18 cellular contexts compared by ENCODE assay signal in genomic region chr3:171949559-171949958, GRCh38.
DNase-seq lines count a peak whose midpoint lies in the region; ATAC-seq and TF ChIP-seq lines count a peak whose summit lies in the region.
"Had no signal": no experiment of that assay in that cellular context is flagged by ENCODE, and none has a peak within 500 bp of the region (broad histone marks: within the 10 kb centered on the region; RNA-seq: fewer than 3 reads in every experiment).

No MANE protein-coding gene starts in this region.

- no peak overlapping the region for H3K4me3 Mint-ChIP-seq in neural progenitor cell
- H3K4me3 Mint-ChIP-seq in stimulated activated effector memory CD8-positive, alpha-beta T cell treated with anti-CD3 and anti-CD28 coated beads, Interleukin-12 subunit alpha, Interleukin-12 subunit beta, amount 100 ng/mL, for 72 hours = no peak overlapping the region
- H3K4me3 Mint-ChIP-seq: CD14-positive monocyte; CD4-positive, alpha-beta memory T cell; HFFc6 had no signal

- peaks cover 8% of the 10 kb centered on the region for H3K36me3 Mint-ChIP-seq in neural progenitor cell
- H3K36me3 Mint-ChIP-seq in stimulated activated effector memory CD8-positive, alpha-beta T cell treated with anti-CD3 and anti-CD28 coated beads, Interleukin-12 subunit alpha, Interleukin-12 subunit beta, amount 100 ng/mL, for 72 hours = no peaks in the 10 kb centered on the region
- H3K36me3 Mint-ChIP-seq: CD14-positive monocyte; CD4-positive, alpha-beta memory T cell had no signal

- H3K9ac ChIP-seq in mesenchymal stem cell (ENCODE audit: low read length) (no peak overlapping the region), neural progenitor cell (no peak overlapping the region)
- H3K9ac ChIP-seq: BLaER1, GM23248 had no signal

- TF ChIP-seq CTCF in neural progenitor cell (IDR thresholded peaks at IDR 0.05) = no peak
- TF ChIP-seq CTCF in heart left ventricle (IDR thresholded peaks at IDR 0.05) = no peak

- H3K79me1 ChIP-seq in mesenchymal stem cell (replicated peaks; ENCODE audit: low read length, poor library complexity, severe bottlenecking) = no peaks in the 10 kb centered on the region

- no peak overlapping the region for H3K14ac ChIP-seq in mesenchymal stem cell (ENCODE audit: low read length in 2 of 2)

- H2AFZ ChIP-seq in mesenchymal stem cell (ENCODE audit: low read depth, low read length) = no peak overlapping the region
- no peak overlapping the region for H2AFZ ChIP-seq in neural progenitor cell (replicated peaks)
- H2AFZ ChIP-seq: GM23248 had no signal

- H3K27me3 ChIP-seq in mesenchymal stem cell (ENCODE audit: control insufficient read depth in 1 of 2, insufficient read depth in 1 of 2, low read length in 2 of 2) = no peaks in the 10 kb centered on the region
- no peaks in the 10 kb centered on the region for H3K27me3 ChIP-seq in neural progenitor cell
- no peaks in the 10 kb centered on the region for H3K27me3 ChIP-seq in heart left ventricle
- H3K27me3 ChIP-seq: BLaER1 had no signal

- no peaks in the 10 kb centered on the region for H3K27me3 Mint-ChIP-seq in neural progenitor cell (ENCODE audit: insufficient read depth, low read depth)

- H3K4ac ChIP-seq in mesenchymal stem cell (ENCODE audit: low read depth in 1 of 2, low read length in 2 of 2) = no peak overlapping the region

- intact Hi-C loops in heart left ventricle (cut with DNase I) = no loop called here

- no peak overlapping the region for H2AK5ac ChIP-seq in mesenchymal stem cell (ENCODE audit: low read length, severe bottlenecking)

- H2BK5ac ChIP-seq in mesenchymal stem cell (ENCODE audit: low read depth, low read length, poor library complexity, severe bottlenecking) = no peak overlapping the region

- H3K4me1 ChIP-seq in mesenchymal stem cell (ENCODE audit: control insufficient read depth, insufficient read depth, low read depth, low read length) (peaks cover 4% of the 10 kb centered on the region), neural progenitor cell (peaks cover 31% of the 10 kb centered on the region), heart left ventricle (peaks cover 0 to 4% (median 0%) of the 10 kb centered on the region in 12 donors)
- H3K4me1 ChIP-seq: BLaER1 had no signal

- no peaks in the 10 kb centered on the region for H3K36me3 ChIP-seq in mesenchymal stem cell (ENCODE audit: control insufficient read depth in 1 of 2, insufficient read depth in 2 of 2, low read depth in 1 of 2, low read length in 2 of 2)
- no peaks in the 10 kb centered on the region for H3K36me3 ChIP-seq in neural progenitor cell
- H3K36me3 ChIP-seq in heart left ventricle = no peaks in the 10 kb centered on the region
- H3K36me3 ChIP-seq: BLaER1 had no signal

- no peak overlapping the region for H3K4me3 ChIP-seq in mesenchymal stem cell (ENCODE audit: insufficient read depth in 1 of 2, low read depth in 1 of 2, low read length in 2 of 2)
- no peak overlapping the region for H3K4me3 ChIP-seq in neural progenitor cell
- H3K4me3 ChIP-seq in heart left ventricle = no peak overlapping the region
- H3K4me3 ChIP-seq: BLaER1, GM12878, GM23248 had no signal

- H2BK120ac ChIP-seq in mesenchymal stem cell (ENCODE audit: low read depth, low read length) = no peak overlapping the region

- peaks cover 15% of the 10 kb centered on the region for H3F3A ChIP-seq in neural progenitor cell (ENCODE audit: low read depth)

- no peak overlapping the region for H3K18ac ChIP-seq in mesenchymal stem cell (ENCODE audit: low read depth in 1 of 2, low read length in 2 of 2)

- no peak for ATAC-seq in heart left ventricle
- ATAC-seq in stimulated activated effector memory CD8-positive, alpha-beta T cell treated with anti-CD3 and anti-CD28 coated beads, Interleukin-12 subunit alpha, Interleukin-12 subunit beta, amount 100 ng/mL, for 72 hours = no peak
- no peak for ATAC-seq in HG03432 (IDR thresholded peaks at IDR 0.05; ENCODE audit: unreplicated experiment)
- ATAC-seq: GM12878 had no signal

- H3K79me2 ChIP-seq in neural progenitor cell (ENCODE audit: low read depth) = no peaks in the 10 kb centered on the region

- H4K20me1 ChIP-seq in neural progenitor cell (ENCODE audit: low read depth) = no peaks in the 10 kb centered on the region
- H4K20me1 ChIP-seq: BLaER1 had no signal

- peaks cover 20% of the 10 kb centered on the region for H3K9me3 Mint-ChIP-seq in neural progenitor cell
- no peaks in the 10 kb centered on the region for H3K9me3 Mint-ChIP-seq in stimulated activated effector memory CD8-positive, alpha-beta T cell treated with anti-CD3 and anti-CD28 coated beads, Interleukin-12 subunit alpha, Interleukin-12 subunit beta, amount 100 ng/mL, for 72 hours
- H3K9me3 Mint-ChIP-seq: HFFc6 had no signal

- H3K4me1 Mint-ChIP-seq in neural progenitor cell = peaks cover 55% of the 10 kb centered on the region
- H3K4me1 Mint-ChIP-seq in stimulated activated effector memory CD8-positive, alpha-beta T cell treated with anti-CD3 and anti-CD28 coated beads, Interleukin-12 subunit alpha, Interleukin-12 subunit beta, amount 100 ng/mL, for 72 hours = no peaks in the 10 kb centered on the region

- peak overlapping the region; percentile 68 for H3K27ac Mint-ChIP-seq in neural progenitor cell
- H3K27ac Mint-ChIP-seq in stimulated activated effector memory CD8-positive, alpha-beta T cell treated with anti-CD3 and anti-CD28 coated beads, Interleukin-12 subunit alpha, Interleukin-12 subunit beta, amount 100 ng/mL, for 72 hours = no peak overlapping the region
- H3K27ac Mint-ChIP-seq: CD4-positive, alpha-beta memory T cell; HFFc6 had no signal

- H2BK12ac ChIP-seq in mesenchymal stem cell (ENCODE audit: low read length in 2 of 2) = no peak overlapping the region

- no peak overlapping the region for H4K8ac ChIP-seq in mesenchymal stem cell (ENCODE audit: low read length)

- H2BK15ac ChIP-seq in mesenchymal stem cell (ENCODE audit: low read depth, poor library complexity, severe bottlenecking) = no peak overlapping the region

- H3K4me2 ChIP-seq in mesenchymal stem cell (ENCODE audit: low read length, poor library complexity, severe bottlenecking) (peak overlapping the region; percentile 9), neural progenitor cell (no peak overlapping the region)
- H3K4me2 ChIP-seq: BLaER1 had no signal

- no peak overlapping the region for H3K23ac ChIP-seq in mesenchymal stem cell (ENCODE audit: low read length in 2 of 2)

- H3K9me3 ChIP-seq in mesenchymal stem cell (ENCODE audit: control insufficient read depth, low read length) (no peaks in the 10 kb centered on the region), neural progenitor cell (ENCODE audit: low read depth) (no peaks in the 10 kb centered on the region), heart left ventricle (no peaks in the 10 kb centered on the region)

- no peak for TF ChIP-seq POLR2A in heart left ventricle (IDR thresholded peaks at IDR 0.05)

- DNase-seq in DMS53 (lab: John Stamatoyannopoulos, UW) (peak; percentile 11), DMS53 treated with DMSO at 0.1 percent for 48 hours (lab: John Stamatoyannopoulos, UW; ENCODE audit: unreplicated experiment) (no peak), mesenchymal stem cell (no peak), neural progenitor cell (ENCODE audit: low spot score) (no peak), heart left ventricle (no peak)
- no peak for DNase-seq in stimulated activated effector memory CD8-positive, alpha-beta T cell treated with anti-CD3 and anti-CD28 coated beads, Interleukin-12 subunit alpha, Interleukin-12 subunit beta, amount 100 ng/mL, for 72 hours (ENCODE audit: low spot score in 2 of 2)
- DNase-seq: CD4-positive, alpha-beta memory T cell; DMS153; DND-41; EL; GM23248; HCEC 1CT; HFFc6 had no signal

- H3K27ac ChIP-seq in mesenchymal stem cell (ENCODE audit: low read length, poor library complexity, severe bottlenecking) = peak overlapping the region; percentile 32
- H3K27ac ChIP-seq in neural progenitor cell = no peak overlapping the region
- no peak overlapping the region for H3K27ac ChIP-seq in heart left ventricle
- H3K27ac ChIP-seq: 22Rv1, BLaER1, GM23248 had no signal

- H4K91ac ChIP-seq in mesenchymal stem cell (ENCODE audit: low read length) = no peak overlapping the region

- 80% methylated on average over 2 of the region's 2 CpGs for WGBS in mesenchymal stem cell
- 77 to 85% (median 79%) methylated on average over 2 of the region's 2 CpGs for WGBS in heart left ventricle, 4 donors
